ENCODE assay signal across 8 cellular contexts in genomic region chr6:26156105-26156849, GRCh38.
DNase-seq lines count a peak whose midpoint lies in the region; ATAC-seq and TF ChIP-seq lines count a peak whose summit lies in the region.

No MANE protein-coding gene starts in this region.

- peak; percentile 31 for ATAC-seq in GM21786 (IDR thresholded peaks at IDR 0.05; ENCODE audit: unreplicated experiment)
- ATAC-seq in stimulated activated naive CD8-positive, alpha-beta T cell treated with anti-CD3 and anti-CD28 coated beads, Interleukin-15, Interleukin-2, amounts not matched to agents 100 U/mL and 50 U/mL, for 24 hours: peak; percentile 50

- peak overlapping the region; percentile 98 for H3K27ac Mint-ChIP-seq in nephron progenitor cell

- TF ChIP-seq CTCF in fibroblast of the aortic adventitia (IDR thresholded peaks at IDR 0.05; ENCODE audit: insufficient read depth, low read length) (no peak), nephron progenitor cell (IDR thresholded peaks at IDR 0.05) (no peak)

- H3K9me3 Mint-ChIP-seq in nephron progenitor cell: no peaks in the 10 kb centered on the region

- peaks cover 32% of the 10 kb centered on the region for H3K4me1 Mint-ChIP-seq in nephron progenitor cell

- peaks cover 4% of the 10 kb centered on the region for H3K27me3 Mint-ChIP-seq in nephron progenitor cell (ENCODE audit: low read depth, poor library complexity)

- H3K4me3 Mint-ChIP-seq in nephron progenitor cell: peak overlapping the region; percentile 98

- H3K4me3 ChIP-seq in fibroblast of the aortic adventitia (ENCODE audit: low read depth, low read length): peak overlapping the region; percentile 81

- H3K36me3 Mint-ChIP-seq in nephron progenitor cell (ENCODE audit: low read depth): no peaks in the 10 kb centered on the region

- H3K9me3 ChIP-seq in KOPT-K1 (ENCODE audit: insufficient read depth, low read length, poor library complexity, severe bottlenecking): no peaks in the 10 kb centered on the region

- peak overlapping the region; percentile 90 for H3K27ac ChIP-seq in KOPT-K1 (ENCODE audit: low read depth, low read length, poor library complexity, severe bottlenecking)

- DNase-seq in DMS79 treated with DMSO at 0.1 percent for 48 hours (lab: John Stamatoyannopoulos, UW): peak; percentile 80
- DNase-seq in RPMI8226: peak; percentile 95
- peak; percentile 94 for DNase-seq in activated effector memory CD4-positive, alpha-beta T cell treated with anti-CD3 and anti-CD28 coated beads, Interleukin-2, amount 50 U/mL, for 16 hours
- peak; percentile 85 for DNase-seq in fibroblast of the aortic adventitia (ENCODE audit: low read depth)
- DNase-seq in nephron progenitor cell: peak; percentile 80
- DNase-seq in stimulated activated naive CD8-positive, alpha-beta T cell treated with anti-CD3 and anti-CD28 coated beads, Interleukin-15, Interleukin-2, amounts not matched to agents 100 U/mL and 50 U/mL, for 24 hours: peak; percentile 89

- H3K36me3 ChIP-seq in KOPT-K1 (ENCODE audit: insufficient read depth, low read length): no peaks in the 10 kb centered on the region

Comparison
In these comparisons a context has a peak if more than half of its experiments do, and no peak if none do; other contexts are left out.
1. Peak in every context shown above with its lines: DNase-seq, ATAC-seq, H3K4me3 ChIP-seq and H3K27ac ChIP-seq.